Comparison of ENCODE assay signal across 8 cellular contexts in the genomic region with DNA sequence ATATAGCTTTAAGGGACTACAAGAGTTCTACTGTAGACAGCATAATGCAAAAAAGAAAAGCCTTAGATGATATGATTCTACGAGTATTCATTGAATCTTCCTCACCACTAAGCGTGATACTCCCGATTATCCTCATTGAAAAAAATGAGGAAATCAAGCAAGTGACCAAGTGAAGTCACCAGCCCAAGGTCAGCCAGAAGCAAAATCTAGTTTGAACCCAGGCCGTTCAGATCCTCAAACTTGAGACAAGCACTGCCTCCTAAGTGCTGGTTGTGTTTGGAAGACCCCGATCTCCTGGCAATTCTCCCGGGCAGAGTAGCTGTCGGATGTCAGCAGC. TPM values are rescaled to one million over a fixed set of nuclear protein-coding genes. Genes with fewer than 3 reads are reported as not detected.
DNase-seq lines count a peak whose midpoint lies in the region; ATAC-seq and TF ChIP-seq lines count a peak whose summit lies in the region.

No MANE protein-coding gene starts in this region.

- dilution Hi-C loops in mammary epithelial cell (cut with HindIII; ENCODE audit: low sequenced_read_pairs): loop anchor here (5.0 kb wide), 3 partner anchors 33 to 63 kb away; no protein-coding TSS in a partner anchor

- ATAC-seq in Right ventricle myocardium superior (ENCODE audit: poor library complexity) (no peak), mucosa of descending colon (no peak), GM21360 (IDR thresholded peaks at IDR 0.05; ENCODE audit: unreplicated experiment) (no peak), GM19455 (IDR thresholded peaks at IDR 0.05; ENCODE audit: unreplicated experiment) (no peak)

- H3K4me1 ChIP-seq in left ventricle myocardium inferior: peaks cover 71% of the 10 kb centered on the region
- peaks cover 20% of the 10 kb centered on the region for H3K4me1 ChIP-seq in mammary epithelial cell (ENCODE audit: insufficient read depth, low read length)
- peaks cover 10% of the 10 kb centered on the region for H3K4me1 ChIP-seq in mucosa of descending colon (ENCODE audit: low read depth)

- peaks cover 14% of the 10 kb centered on the region for H3K36me3 ChIP-seq in left ventricle myocardium inferior
- peaks cover 1% of the 10 kb centered on the region for H3K36me3 ChIP-seq in mammary epithelial cell (ENCODE audit: insufficient read depth, low read length)
- no peaks in the 10 kb centered on the region for H3K36me3 ChIP-seq in mucosa of descending colon (ENCODE audit: low read depth)

- peak overlapping the region; percentile 97 for H3K4me3 ChIP-seq in left ventricle myocardium inferior
- H3K4me3 ChIP-seq in mammary epithelial cell (replicated peaks in 1 of 3; ENCODE audit: insufficient read depth in 1 of 3, low read depth in 2 of 3, low read length in 3 of 3): peak overlapping the region; percentile 72 to 83 (median 73)
- H3K4me3 ChIP-seq in mucosa of descending colon: peak overlapping the region; percentile 96

- peak overlapping the region; percentile 79 for H3K4me2 ChIP-seq in mammary epithelial cell (ENCODE audit: insufficient read depth, low read depth, low read length)

- 0% methylated on average over 7 of the region's 7 CpGs for WGBS in mammary epithelial cell (ENCODE audit: low coverage, missing lambda C conversion rate)

- H3K79me2 ChIP-seq in mammary epithelial cell (ENCODE audit: insufficient read depth, low read length): peaks cover 59% of the 10 kb centered on the region

- H3K9me3 ChIP-seq in left ventricle myocardium inferior (replicated peaks) (no peaks in the 10 kb centered on the region), mammary epithelial cell (replicated peaks; ENCODE audit: insufficient read depth, low read length) (no peaks in the 10 kb centered on the region), mucosa of descending colon (no peaks in the 10 kb centered on the region)

- H3K27ac ChIP-seq in left ventricle myocardium inferior (replicated peaks) (peak overlapping the region; percentile 94), mammary epithelial cell (ENCODE audit: insufficient read depth, low read depth, low read length) (peak overlapping the region; percentile 35)

- H2AFZ ChIP-seq in mammary epithelial cell (ENCODE audit: low read depth, low read length): peak overlapping the region; percentile 90

- H4K20me1 ChIP-seq in mammary epithelial cell (ENCODE audit: insufficient read depth, low read length): no peaks in the 10 kb centered on the region

- CTCF ChIA-PET in mammary epithelial cell (lab: Charles Lee; ENCODE audit: low non-redundant PET): no interaction called here

- H3K27me3 ChIP-seq in left ventricle myocardium inferior (ENCODE audit: low read depth) (no peaks in the 10 kb centered on the region), mammary epithelial cell (ENCODE audit: insufficient read depth, low read length) (no peaks in the 10 kb centered on the region)

- no peak for TF ChIP-seq CTCF in left ventricle myocardium inferior (IDR thresholded peaks at IDR 0.05; ENCODE audit: borderline replicate concordance)
- no peak for TF ChIP-seq CTCF in mammary epithelial cell (conservative IDR thresholded peaks at IDR 0.05 in 1 of 2, IDR thresholded peaks at IDR 0.05 in 1 of 2; ENCODE audit: extremely low read depth in 1 of 2, insufficient read depth in 1 of 2, low read depth in 1 of 2, low read length in 2 of 2)
- TF ChIP-seq CTCF in mucosa of descending colon (IDR thresholded peaks at IDR 0.05): no peak

- in situ Hi-C loops in mammary epithelial cell (cut with MboI; ENCODE audit: low sequenced_read_pairs in 2 of 2): no loop called here

- no TSS peak for BruUV-seq in mammary epithelial cell (replicated peaks; lab: Mats Ljungman, UMichigan)

- H3K9ac ChIP-seq in mammary epithelial cell (ENCODE audit: insufficient read depth, low read length): peak overlapping the region; percentile 61

- intact Hi-C loops in left ventricle myocardium inferior (cut with micrococcal nuclease) (no loop called here), Right ventricle myocardium superior (cut with DNase I) (loop anchor here (5.0 kb wide), 1 partner anchor 43 kb away; no protein-coding TSS in a partner anchor), mammary epithelial cell (cut with micrococcal nuclease) (loop anchor here (5.0 kb wide), 1 partner anchor 113 kb away; the partner anchor contains the start of gene GLTP), mucosa of descending colon (cut with DNase I, micrococcal nuclease) (no loop called here)

- DNase-seq in left ventricle myocardium inferior: no peak
- no peak for DNase-seq in Right ventricle myocardium superior
- DNase-seq in mammary epithelial cell: no peak
- DNase-seq in mucosa of descending colon: no peak
- no peak for DNase-seq in activated CD4-positive, CD25-positive, alpha-beta regulatory T cell treated with anti-CD3 and anti-CD28 coated beads, Interleukin-2, amount 50 U/mL, for 72 hours
- no peak for DNase-seq in GF-D8 (lab: John Stamatoyannopoulos, UW)

RNA-seq across cellular contexts. Expression of gene GIT2, which starts 0.8 kb away (rescaled TPM):
- total RNA-seq in left ventricle myocardium inferior (50.5 TPM), Right ventricle myocardium superior (41.5 TPM), mammary epithelial cell (10 to 100 TPM; 26.8 to 30.8 TPM), mucosa of descending colon (10 to 100 TPM; 33.3 to 46.2 (median 39.6) TPM)
- polyA plus RNA-seq in mammary epithelial cell: 16.0 TPM
- 39.9 TPM for polyA minus RNA-seq in mammary epithelial cell

RNA-seq across cellular contexts. Expression of gene ANKRD13A, which starts 3.9 kb away (rescaled TPM):
- total RNA-seq in left ventricle myocardium inferior (20.0 TPM), Right ventricle myocardium superior (24.7 TPM), mammary epithelial cell (100 to 1,000 TPM in 1 of 2 donors, 10 to 100 TPM in 1; 51.0 to 160 TPM), mucosa of descending colon (10 to 100 TPM; 56.0 to 75.2 (median 63.9) TPM)
- 48.4 TPM for polyA plus RNA-seq in mammary epithelial cell
- 46.7 TPM for polyA minus RNA-seq in mammary epithelial cell

RNA-seq across cellular contexts. Expression of gene C12orf76, which starts 53.0 kb away (rescaled TPM):
- total RNA-seq in left ventricle myocardium inferior: 5.4 TPM
- 6.7 TPM for total RNA-seq in Right ventricle myocardium superior
- total RNA-seq in mammary epithelial cell: 10 to 100 TPM in 1 of 2 donors, 1 to 10 TPM in 1; 5.5 to 10.2 TPM
- polyA plus RNA-seq in mammary epithelial cell: 4.9 TPM
- not detected for polyA minus RNA-seq in mammary epithelial cell
- 10 to 100 TPM in 1 of 3 donors, 1 to 10 TPM in 2; 8.5 to 12.5 (median 8.8) TPM for total RNA-seq in mucosa of descending colon

Comparison
In these comparisons a context has a peak if more than half of its experiments do, and no peak if none do; other contexts are left out.
1. intact Hi-C loops: an anchor here in Right ventricle myocardium superior (5.0 kb wide) and mammary epithelial cell (5.0 kb wide); none called in left ventricle myocardium inferior and mucosa of descending colon.